In genomic region chrX:262391-262909, GRCh38 we compare ENCODE assay signal across 14 cellular contexts. TPM values are rescaled to one million over a fixed set of nuclear protein-coding genes. Genes with fewer than 3 reads are reported as not detected.
DNase-seq lines count a peak whose midpoint lies in the region; ATAC-seq and TF ChIP-seq lines count a peak whose summit lies in the region.
"Had no signal": no experiment of that assay in that cellular context is flagged by ENCODE, and none has a peak within 500 bp of the region (broad histone marks: within the 10 kb centered on the region; RNA-seq: fewer than 3 reads in every experiment).

No MANE protein-coding gene starts in this region.

- peaks cover 12% of the 10 kb centered on the region for H3K27me3 ChIP-seq in left ventricle myocardium inferior (ENCODE audit: low read depth)

- intact Hi-C loops in left cardiac atrium (cut with DNase I) (no loop called here), left ventricle myocardium inferior (cut with micrococcal nuclease) (no loop called here)

- H3K9me3 ChIP-seq in left ventricle myocardium inferior (replicated peaks) = no peaks in the 10 kb centered on the region
- H3K9me3 ChIP-seq: heart right ventricle had no signal

- H3K36me3 ChIP-seq in left ventricle myocardium inferior = no peaks in the 10 kb centered on the region
- H3K36me3 ChIP-seq: heart right ventricle had no signal

- H3K4me3 ChIP-seq in left ventricle myocardium inferior = no peak overlapping the region

- DNase-seq in left cardiac atrium (peak; percentile 5), left ventricle myocardium inferior (no peak), epithelial cell of prostate (ENCODE audit: low read depth, low spot score) (no peak), ureter (ENCODE audit: low spot score) (peak; percentile 42), DMS 273 treated with DMSO at 0.1 percent for 48 hours (lab: John Stamatoyannopoulos, UW) (no peak), SHP77 (lab: John Stamatoyannopoulos, UW) (no peak)
- DNase-seq: activated CD8-positive, alpha-beta memory T cell treated with anti-CD3 and anti-CD28 coated beads for 24 hours; amygdala; effector CD8-positive, alpha-beta T cell; heart right ventricle; SW 1271 had no signal

- TF ChIP-seq CTCF in left ventricle myocardium inferior (IDR thresholded peaks at IDR 0.05; ENCODE audit: borderline replicate concordance) = no peak

- ATAC-seq in left cardiac atrium (no peak), HG03135 (IDR thresholded peaks at IDR 0.05; ENCODE audit: unreplicated experiment) (peak; percentile 87), GM18868 (IDR thresholded peaks at IDR 0.05; ENCODE audit: unreplicated experiment) (no peak)

- H3K4me1 ChIP-seq in left ventricle myocardium inferior = peaks cover 15% of the 10 kb centered on the region

- H3K27ac ChIP-seq in left ventricle myocardium inferior (replicated peaks) (no peak overlapping the region), epithelial cell of prostate (peak overlapping the region; percentile 47)
- H3K27ac ChIP-seq: heart right ventricle, HL-60 had no signal

RNA-seq across cellular contexts. Expression of gene PLCXD1, which starts 18.7 kb away (rescaled TPM):
- total RNA-seq in left cardiac atrium (10 to 100 TPM in 1 of 2 donors, 1 to 10 TPM in 1; 2.9 to 13.7 TPM), left ventricle myocardium inferior (4.0 TPM), ureter (15.1 TPM)

RNA-seq across cellular contexts. Expression of gene GTPBP6, which starts 56.1 kb away (rescaled TPM):
- total RNA-seq in left cardiac atrium = 10 to 100 TPM; 48.0 to 55.6 TPM
- total RNA-seq in left ventricle myocardium inferior = 51.1 TPM
- total RNA-seq in ureter = 57.5 TPM

Comparison
In these comparisons a context has a peak if more than half of its experiments do, and no peak if none do; other contexts are left out.
1. DNase-seq: peak in left cardiac atrium (single experiment) and ureter (single experiment); none in left ventricle myocardium inferior (single experiment), epithelial cell of prostate (single experiment), DMS 273 treated with DMSO at 0.1 percent for 48 hours (single experiment) and SHP77 (0 of 2).